In the genomic region with DNA sequence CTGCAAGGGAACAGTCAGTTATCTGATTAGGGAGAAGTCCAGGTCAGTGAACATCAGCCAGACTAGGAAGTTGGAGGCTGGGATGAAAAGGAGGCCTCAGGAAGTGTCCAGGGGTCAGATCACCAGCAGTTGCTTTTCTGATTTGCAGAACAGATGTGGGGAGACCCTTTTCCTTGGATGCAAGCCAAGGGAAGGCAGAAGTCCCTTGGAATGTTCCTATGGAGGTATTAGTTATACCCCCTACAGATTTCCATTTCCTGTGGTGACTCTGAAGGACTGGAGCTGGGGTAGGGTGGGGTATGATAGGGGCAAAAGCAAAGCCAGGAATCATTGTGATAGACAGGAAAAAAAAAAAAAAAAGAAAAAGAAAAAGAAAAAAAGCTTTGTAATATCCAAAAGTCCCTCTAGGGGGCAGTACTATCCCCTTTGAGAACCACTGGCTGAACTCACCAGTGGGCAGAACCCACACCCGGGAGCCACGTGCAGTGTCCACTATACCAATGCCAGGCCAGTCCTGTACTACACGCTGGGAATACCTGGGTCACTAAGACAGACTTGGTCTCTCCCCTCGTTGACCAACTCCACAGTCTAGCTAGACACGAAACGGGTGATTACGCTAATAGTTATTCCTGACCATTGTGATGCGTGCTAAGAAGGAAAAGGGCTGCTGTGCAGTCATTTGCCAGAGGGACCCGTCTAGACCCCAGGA, we compare ENCODE assay signal across 9 cellular contexts. TPM values are rescaled to one million over a fixed set of nuclear protein-coding genes. Genes with fewer than 3 reads are reported as not detected.
A peak's percentile ranks its signal among the peaks of the same experiment; 100 is the strongest.
DNase-seq lines count a peak whose midpoint lies in the region; ATAC-seq and TF ChIP-seq lines count a peak whose summit lies in the region.
"Had no signal": no experiment of that assay in that cellular context is flagged by ENCODE, and none has a peak within 500 bp of the region (broad histone marks: within the 10 kb centered on the region; RNA-seq: fewer than 3 reads in every experiment).

No MANE protein-coding gene starts in this region.

- H3K4me3 ChIP-seq in A673 (ENCODE audit: low read depth, low read length, poor library complexity, severe bottlenecking) = no peak overlapping the region
- no peak overlapping the region for H3K4me3 ChIP-seq in HCT116 (replicated peaks in 1 of 2; ENCODE audit: low read depth in 1 of 2, low read length in 2 of 2)
- H3K4me3 ChIP-seq in sigmoid colon = no peak overlapping the region

- TF ChIP-seq CTCF in A673 (conservative IDR thresholded peaks at IDR 0.05; ENCODE audit: low read depth, low read length) (peak; percentile 82), HCT116 (IDR thresholded peaks at IDR 0.05 in 2 of 3, conservative IDR thresholded peaks at IDR 0.05 in 1 of 3; ENCODE audit: borderline replicate concordance in 1 of 3, insufficient read depth in 1 of 3, low read depth in 2 of 3, low read length in 2 of 3) (peak; percentile 62 to 79 (median 78)), sigmoid colon (IDR thresholded peaks at IDR 0.05) (peak in 2 of 4 experiments; percentile 12 to 18)

- no peaks in the 10 kb centered on the region for H3K36me3 ChIP-seq in A673 (ENCODE audit: insufficient read depth, low read length, poor library complexity, severe bottlenecking)
- H3K36me3 ChIP-seq in HCT116 (ENCODE audit: control insufficient read depth in 1 of 2, insufficient read depth in 2 of 2, low read length in 2 of 2) = no peaks in the 10 kb centered on the region
- no peaks in the 10 kb centered on the region for H3K36me3 ChIP-seq in sigmoid colon

- DNase-seq in A673 (ENCODE audit: low spot score) (peak; percentile 61), HCT116 (ENCODE audit: low read depth, low spot score) (peak; percentile 32), amniotic stem cell (lab: John Stamatoyannopoulos, UW) (peak; percentile 10), inferior parietal cortex (ENCODE audit: extremely low spot score) (peak; percentile 44), sigmoid colon (no peak)
- DNase-seq: activated T-cell treated with anti-CD3 and anti-CD28 coated beads, Interleukin-2, amount 50 U/mL, for 4 hours had no signal

- TF ChIP-seq EP300 in sigmoid colon (IDR thresholded peaks at IDR 0.05) = no peak

- CTCF ChIA-PET in A673 (lab: Charles Lee) (interaction anchor here (0.5 to 2.9 kb wide), 9 partner anchors 17 to 677 kb away, joined by 3 to 14 read pairs (median 5); no protein-coding TSS in a partner anchor), HCT116 (lab: Charles Lee) (interaction anchor here (0.6 to 4.8 kb wide), 22 partner anchors 9 to 234 kb away, joined by 3 to 61 read pairs (median 3); partner anchors contain the start of gene PAIP2B)

- intact Hi-C loops in A673 (cut with micrococcal nuclease; ENCODE audit: unreplicated experiment) (loop anchor here (1.0 kb wide), 1 partner anchor 50 kb away; no protein-coding TSS in a partner anchor), HCT116 (cut with micrococcal nuclease) (loop anchor here (1.0 kb wide), 1 partner anchor 50 kb away; no protein-coding TSS in a partner anchor), sigmoid colon (cut with DNase I) (loop anchor here (2.0 kb wide), 1 partner anchor 50 kb away; no protein-coding TSS in a partner anchor)

- H3K27ac ChIP-seq in A673 (ENCODE audit: low read depth, low read length, poor library complexity, severe bottlenecking) = no peak overlapping the region
- H3K27ac ChIP-seq in HCT116 (ENCODE audit: low read depth, low read length) = no peak overlapping the region
- H3K27ac ChIP-seq in sigmoid colon = no peak overlapping the region

- no TSS peak for BruUV-seq in A673 (replicated peaks; lab: Mats Ljungman, UMichigan)
- BruUV-seq in HCT116 (replicated peaks; lab: Mats Ljungman, UMichigan) = no TSS peak

- H4K20me1 ChIP-seq in HCT116 (ENCODE audit: insufficient read depth) = no peaks in the 10 kb centered on the region

- H3K9me2 ChIP-seq in HCT116 (ENCODE audit: insufficient read depth) = no peaks in the 10 kb centered on the region

- no peaks in the 10 kb centered on the region for H3K79me2 ChIP-seq in HCT116 (ENCODE audit: insufficient read depth, low read length)

- POLR2A ChIA-PET in A673 (lab: Charles Lee; ENCODE audit: low non-redundant PET) (no interaction called here), HCT116 (lab: Charles Lee) (no interaction called here)

- TF ChIP-seq POLR2A in HCT116 (IDR thresholded peaks at IDR 0.05; ENCODE audit: borderline replicate concordance, extremely low read depth, insufficient read depth, insufficient read length) = no peak
- TF ChIP-seq POLR2A in sigmoid colon (IDR thresholded peaks at IDR 0.05) = no peak

- RAD21 ChIA-PET in HCT116 (lab: Charles Lee; ENCODE audit: low non-redundant PET in 1 of 2, low total read pairs in 2 of 2, uncharacterized antibody in 2 of 2, unreplicated experiment in 2 of 2) = interaction anchor here (1.1 to 2.6 kb wide), 5 partner anchors 16 to 235 kb away, joined by 3 to 23 read pairs (median 6); no protein-coding TSS in a partner anchor

- no peak overlapping the region for H3K4me2 ChIP-seq in HCT116 (ENCODE audit: low read length)

- H3K27me3 ChIP-seq in A673 (replicated peaks; ENCODE audit: insufficient read depth, low read depth, low read length, poor library complexity) (peaks cover 23% of the 10 kb centered on the region), HCT116 (ENCODE audit: insufficient read depth, low read length) (no peaks in the 10 kb centered on the region), sigmoid colon (peaks cover 0 to 5% (median 0%) of the 10 kb centered on the region in 3 donors)

- peak overlapping the region; percentile 46 for H2AFZ ChIP-seq in HCT116 (ENCODE audit: low read depth, low read length, poor library complexity, severe bottlenecking)

- ATAC-seq in HCT116 (peak; percentile 78), GM18909 (IDR thresholded peaks at IDR 0.05; ENCODE audit: poor library complexity, unreplicated experiment) (no peak), GM18520 (IDR thresholded peaks at IDR 0.05; ENCODE audit: unreplicated experiment) (no peak), HG03175 (IDR thresholded peaks at IDR 0.05; ENCODE audit: unreplicated experiment) (no peak)
- ATAC-seq: activated T-cell treated with anti-CD3 and anti-CD28 coated beads, Interleukin-2, amount 50 U/mL, for 4 hours had no signal

- WGBS in sigmoid colon, 2 donors = 68 to 75% methylated on average over 9 of the region's 9 CpGs

- TF ChIP-seq RAD21 in HCT116 (IDR thresholded peaks at IDR 0.05; ENCODE audit: low read depth) = peak; percentile 79

- no peaks in the 10 kb centered on the region for H3K9me3 ChIP-seq in A673 (ENCODE audit: low read depth, low read length, poor library complexity, severe bottlenecking)
- H3K9me3 ChIP-seq in HCT116 (ENCODE audit: control insufficient read depth in 1 of 2, insufficient read depth in 1 of 2, low read depth in 1 of 2, low read length in 2 of 2) = no peaks in the 10 kb centered on the region
- H3K9me3 ChIP-seq in sigmoid colon = no peaks in the 10 kb centered on the region

- H3K4me1 ChIP-seq in A673 (ENCODE audit: insufficient read depth, low read length, poor library complexity, severe bottlenecking) (no peaks in the 10 kb centered on the region), HCT116 (ENCODE audit: control insufficient read depth in 1 of 2, insufficient read depth in 2 of 2, low read length in 2 of 2) (peaks cover 0 to 12% of the 10 kb centered on the region in 2 experiments; a peak in 1 of 4 replicates), sigmoid colon (peaks cover 0 to 63% (median 51%) of the 10 kb centered on the region in 4 donors)

- no peak overlapping the region for H3K9ac ChIP-seq in HCT116 (ENCODE audit: low read length)

TF ChIP-seq in HCT116, 20 proteins besides CTCF, POLR2A, EP300 and RAD21:
- TF ChIP-seq EZH2 (IDR thresholded peaks at IDR 0.05) (no peak), FOSL1 (IDR thresholded peaks at IDR 0.05; ENCODE audit: low read depth) (no peak), CEBPB (IDR thresholded peaks at IDR 0.05; ENCODE audit: low read depth) (no peak), MAX (IDR thresholded peaks at IDR 0.05) (peak; percentile 68), ZFX (IDR thresholded peaks at IDR 0.05) (no peak), ATF3 (IDR thresholded peaks at IDR 0.05) (no peak)

RNA-seq across cellular contexts. Expression of gene DYSF, which starts 7.4 kb away (rescaled TPM):
- total RNA-seq in A673 (2021) (0.04 and 0.24 TPM in 2 replicates), HCT116 (2021; ENCODE audit: unreplicated experiment) (0.89 TPM), sigmoid colon (10 to 100 TPM; 12.5 to 49.6 (median 13.7) TPM)
- polyA plus RNA-seq in HCT116 (2012) = 1.4 and 2.4 TPM in 2 replicates
- 1 to 10 TPM; 1.6 to 4.1 (median 2.4) TPM for polyA plus RNA-seq in sigmoid colon
